1 cellular context compared by ENCODE assay signal in the genomic region with DNA sequence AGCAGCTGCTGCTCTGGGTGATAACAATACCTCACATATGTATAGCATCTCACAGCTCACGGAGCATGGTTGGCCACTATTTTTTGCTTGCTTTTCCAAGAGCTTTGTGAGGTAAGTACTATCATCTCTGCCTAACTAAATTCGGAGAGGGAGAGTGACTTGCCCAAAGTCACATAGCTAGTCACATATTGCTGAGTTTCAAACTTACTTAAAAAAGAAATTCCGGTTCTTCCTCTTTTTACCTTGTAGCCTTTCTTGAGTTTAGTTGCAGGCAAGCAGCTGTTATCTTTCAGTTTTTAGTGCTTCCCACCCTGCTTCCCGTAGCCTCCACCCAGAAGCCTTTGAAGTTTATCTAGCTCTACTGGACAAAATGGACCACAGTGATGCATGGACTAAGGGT.
TF ChIP-seq lines count a peak whose summit lies in the region.

No MANE protein-coding gene starts in this region.

TF ChIP-seq in GM12878, 131 proteins besides CTCF, POLR2A, EP300 and RAD21 (continued from another document):
- TF ChIP-seq, protein P1, sequence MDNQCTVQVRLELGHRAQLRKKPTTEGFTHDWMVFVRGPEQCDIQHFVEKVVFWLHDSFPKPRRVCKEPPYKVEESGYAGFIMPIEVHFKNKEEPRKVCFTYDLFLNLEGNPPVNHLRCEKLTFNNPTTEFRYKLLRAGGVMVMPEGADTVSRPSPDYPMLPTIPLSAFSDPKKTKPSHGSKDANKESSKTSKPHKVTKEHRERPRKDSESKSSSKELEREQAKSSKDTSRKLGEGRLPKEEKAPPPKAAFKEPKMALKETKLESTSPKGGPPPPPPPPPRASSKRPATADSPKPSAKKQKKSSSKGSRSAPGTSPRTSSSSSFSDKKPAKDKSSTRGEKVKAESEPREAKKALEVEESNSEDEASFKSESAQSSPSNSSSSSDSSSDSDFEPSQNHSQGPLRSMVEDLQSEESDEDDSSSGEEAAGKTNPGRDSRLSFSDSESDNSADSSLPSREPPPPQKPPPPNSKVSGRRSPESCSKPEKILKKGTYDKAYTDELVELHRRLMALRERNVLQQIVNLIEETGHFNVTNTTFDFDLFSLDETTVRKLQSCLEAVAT (IDR thresholded peaks at IDR 0.05) = no peak
- TF ChIP-seq CHD4 (IDR thresholded peaks at IDR 0.05) (no peak), NBN (IDR thresholded peaks at IDR 0.05) (no peak), ASH2L (IDR thresholded peaks at IDR 0.05; ENCODE audit: borderline replicate concordance, low read depth) (no peak), TCF3 (IDR thresholded peaks at IDR 0.05; ENCODE audit: borderline replicate concordance, insufficient read depth, low read depth, low read length) (peak; percentile 28; the same call in 1 of the 2 replicates)
- TF ChIP-seq, protein P2, sequence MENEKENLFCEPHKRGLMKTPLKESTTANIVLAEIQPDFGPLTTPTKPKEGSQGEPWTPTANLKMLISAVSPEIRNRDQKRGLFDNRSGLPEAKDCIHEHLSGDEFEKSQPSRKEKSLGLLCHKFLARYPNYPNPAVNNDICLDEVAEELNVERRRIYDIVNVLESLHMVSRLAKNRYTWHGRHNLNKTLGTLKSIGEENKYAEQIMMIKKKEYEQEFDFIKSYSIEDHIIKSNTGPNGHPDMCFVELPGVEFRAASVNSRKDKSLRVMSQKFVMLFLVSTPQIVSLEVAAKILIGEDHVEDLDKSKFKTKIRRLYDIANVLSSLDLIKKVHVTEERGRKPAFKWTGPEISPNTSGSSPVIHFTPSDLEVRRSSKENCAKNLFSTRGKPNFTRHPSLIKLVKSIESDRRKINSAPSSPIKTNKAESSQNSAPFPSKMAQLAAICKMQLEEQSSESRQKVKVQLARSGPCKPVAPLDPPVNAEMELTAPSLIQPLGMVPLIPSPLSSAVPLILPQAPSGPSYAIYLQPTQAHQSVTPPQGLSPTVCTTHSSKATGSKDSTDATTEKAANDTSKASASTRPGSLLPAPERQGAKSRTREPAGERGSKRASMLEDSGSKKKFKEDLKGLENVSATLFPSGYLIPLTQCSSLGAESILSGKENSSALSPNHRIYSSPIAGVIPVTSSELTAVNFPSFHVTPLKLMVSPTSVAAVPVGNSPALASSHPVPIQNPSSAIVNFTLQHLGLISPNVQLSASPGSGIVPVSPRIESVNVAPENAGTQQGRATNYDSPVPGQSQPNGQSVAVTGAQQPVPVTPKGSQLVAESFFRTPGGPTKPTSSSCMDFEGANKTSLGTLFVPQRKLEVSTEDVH (IDR thresholded peaks at IDR 0.05; ENCODE audit: low read depth, partially characterized antibody) = no peak
- TF ChIP-seq, protein P3, sequence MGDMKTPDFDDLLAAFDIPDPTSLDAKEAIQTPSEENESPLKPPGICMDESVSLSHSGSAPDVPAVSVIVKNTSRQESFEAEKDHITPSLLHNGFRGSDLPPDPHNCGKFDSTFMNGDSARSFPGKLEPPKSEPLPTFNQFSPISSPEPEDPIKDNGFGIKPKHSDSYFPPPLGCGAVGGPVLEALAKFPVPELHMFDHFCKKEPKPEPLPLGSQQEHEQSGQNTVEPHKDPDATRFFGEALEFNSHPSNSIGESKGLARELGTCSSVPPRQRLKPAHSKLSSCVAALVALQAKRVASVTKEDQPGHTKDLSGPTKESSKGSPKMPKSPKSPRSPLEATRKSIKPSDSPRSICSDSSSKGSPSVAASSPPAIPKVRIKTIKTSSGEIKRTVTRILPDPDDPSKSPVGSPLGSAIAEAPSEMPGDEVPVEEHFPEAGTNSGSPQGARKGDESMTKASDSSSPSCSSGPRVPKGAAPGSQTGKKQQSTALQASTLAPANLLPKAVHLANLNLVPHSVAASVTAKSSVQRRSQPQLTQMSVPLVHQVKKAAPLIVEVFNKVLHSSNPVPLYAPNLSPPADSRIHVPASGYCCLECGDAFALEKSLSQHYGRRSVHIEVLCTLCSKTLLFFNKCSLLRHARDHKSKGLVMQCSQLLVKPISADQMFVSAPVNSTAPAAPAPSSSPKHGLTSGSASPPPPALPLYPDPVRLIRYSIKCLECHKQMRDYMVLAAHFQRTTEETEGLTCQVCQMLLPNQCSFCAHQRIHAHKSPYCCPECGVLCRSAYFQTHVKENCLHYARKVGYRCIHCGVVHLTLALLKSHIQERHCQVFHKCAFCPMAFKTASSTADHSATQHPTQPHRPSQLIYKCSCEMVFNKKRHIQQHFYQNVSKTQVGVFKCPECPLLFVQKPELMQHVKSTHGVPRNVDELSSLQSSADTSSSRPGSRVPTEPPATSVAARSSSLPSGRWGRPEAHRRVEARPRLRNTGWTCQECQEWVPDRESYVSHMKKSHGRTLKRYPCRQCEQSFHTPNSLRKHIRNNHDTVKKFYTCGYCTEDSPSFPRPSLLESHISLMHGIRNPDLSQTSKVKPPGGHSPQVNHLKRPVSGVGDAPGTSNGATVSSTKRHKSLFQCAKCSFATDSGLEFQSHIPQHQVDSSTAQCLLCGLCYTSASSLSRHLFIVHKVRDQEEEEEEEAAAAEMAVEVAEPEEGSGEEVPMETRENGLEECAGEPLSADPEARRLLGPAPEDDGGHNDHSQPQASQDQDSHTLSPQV (IDR thresholded peaks at IDR 0.05) = no peak
